ENCODE assay signal across 8 cellular contexts in genomic region chr1:234326493-234327366, GRCh38. TPM values are rescaled to one million over a fixed set of nuclear protein-coding genes. Genes with fewer than 3 reads are reported as not detected.
A peak's percentile ranks its signal among the peaks of the same experiment; 100 is the strongest.
DNase-seq lines count a peak whose midpoint lies in the region; ATAC-seq and TF ChIP-seq lines count a peak whose summit lies in the region.

No MANE protein-coding gene starts in this region.

- intact Hi-C loops in lower lobe of right lung (cut with DNase I): no loop called here

- H3K4me1 ChIP-seq in lower lobe of right lung: peaks cover 5% of the 10 kb centered on the region

- DNase-seq in NCI-H1436 (lab: John Stamatoyannopoulos, UW): peak; percentile 66
- no peak for DNase-seq in NCI-H1436 treated with DMSO at 0.1 percent for 48 hours (lab: John Stamatoyannopoulos, UW)
- DNase-seq in NCI-H1694 treated with DMSO at 0.1 percent for 48 hours (lab: John Stamatoyannopoulos, UW): peak; percentile 46
- peak; percentile 60 for DNase-seq in activated CD4-positive, CD25-positive, alpha-beta regulatory T cell treated with anti-CD3 and anti-CD28 coated beads, Interleukin-2, amount 50 U/mL, for 72 hours
- DNase-seq in coronary artery (ENCODE audit: low spot score): no peak
- no peak for DNase-seq in lower lobe of right lung
- DNase-seq in stimulated activated CD8-positive, alpha-beta memory T cell treated with anti-CD3 and anti-CD28 coated beads, Interleukin-15, amount 100 ng/mL, for 1 hour (ENCODE audit: low read depth): peak; percentile 52

- TF ChIP-seq CTCF in coronary artery (IDR thresholded peaks at IDR 0.05) (peak; percentile 57), lower lobe of right lung (IDR thresholded peaks at IDR 0.05) (peak; percentile 79)

- H3K9me3 ChIP-seq in lower lobe of right lung: no peaks in the 10 kb centered on the region

- peaks cover 13% of the 10 kb centered on the region for H3K27me3 ChIP-seq in lower lobe of right lung (ENCODE audit: low read depth)

- no peaks in the 10 kb centered on the region for H3K36me3 ChIP-seq in lower lobe of right lung

- ATAC-seq in HG02798 (IDR thresholded peaks at IDR 0.05; ENCODE audit: poor library complexity, unreplicated experiment) (peak; percentile 84), lower lobe of right lung (peak; percentile 86 to 88)

- H3K4me3 ChIP-seq in coronary artery (peak overlapping the region; percentile 39), lower lobe of right lung (peak overlapping the region; percentile 54)

- H3K27ac ChIP-seq in coronary artery (no peak overlapping the region), lower lobe of right lung (no peak overlapping the region)

RNA-seq across cellular contexts. Expression of gene COA6, which starts 46.5 kb away (rescaled TPM):
- 29.7 TPM for total RNA-seq in lower lobe of right lung

Comparison
In these comparisons a context has a peak if more than half of its experiments do, and no peak if none do; other contexts are left out.
1. DNase-seq: peak in NCI-H1436 (single experiment), NCI-H1694 treated with DMSO at 0.1 percent for 48 hours (single experiment), activated CD4-positive, CD25-positive, alpha-beta regulatory T cell treated with anti-CD3 and anti-CD28 coated beads, Interleukin-2, amount 50 U/mL, for 72 hours (single experiment) and stimulated activated CD8-positive, alpha-beta memory T cell treated with anti-CD3 and anti-CD28 coated beads, Interleukin-15, amount 100 ng/mL, for 1 hour (single experiment); none in NCI-H1436 treated with DMSO at 0.1 percent for 48 hours (single experiment), coronary artery (single experiment) and lower lobe of right lung (single experiment).